In the genomic region with DNA sequence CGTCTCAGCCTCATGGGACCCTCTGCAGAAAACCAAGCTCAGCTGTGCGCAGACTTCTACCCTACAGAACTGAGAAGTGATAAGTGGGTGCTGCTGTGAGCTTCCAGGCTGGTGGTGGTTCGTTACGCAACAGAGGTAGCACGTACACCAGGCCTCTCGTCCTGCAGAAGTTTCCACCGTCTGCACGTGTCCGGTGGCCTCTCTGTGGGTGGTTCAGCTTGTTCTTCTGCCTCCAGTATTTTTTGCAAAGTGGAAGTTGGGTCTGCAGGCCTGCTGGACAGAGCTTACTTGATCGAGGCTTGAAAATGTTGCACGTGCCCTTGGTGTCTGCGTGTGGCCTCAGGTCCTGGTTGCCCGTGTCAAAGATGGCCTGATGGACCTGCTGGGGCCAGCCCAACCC, we compare ENCODE assay signal across 31 cellular contexts. TPM values are rescaled to one million over a fixed set of nuclear protein-coding genes. Genes with fewer than 3 reads are reported as not detected.
"Had no signal": no experiment of that assay in that cellular context is flagged by ENCODE, and none has a peak within 500 bp of the region (broad histone marks: within the 10 kb centered on the region; RNA-seq: fewer than 3 reads in every experiment).

No MANE protein-coding gene starts in this region.

- FAIRE-seq: kidney had no signal

- H3K4me1 ChIP-seq: heart left ventricle, testis, transverse colon had no signal

- H3K27ac Mint-ChIP-seq: activated B cell treated with CpG ODN at 0.5 μM for 24 hours; activated CD8-positive, alpha-beta T cell treated with anti-CD3 and anti-CD28 coated beads for 36 hours; activated T-helper 17 cell treated with anti-CD3 and anti-CD28 coated beads, Interleukin-2, amount 50 U/mL, for 72 hours; dendritic cell treated with granulocyte-macrophage colony-stimulating factor and Interleukin-4, amounts not matched to agents 40 ng/mL and 50 ng/mL, for 4 days; endodermal cell; immature natural killer cell; mesothelial cell of epicardium had no signal

- H3K27ac ChIP-seq: heart left ventricle, spleen, testis, transverse colon had no signal

- H3K4me1 Mint-ChIP-seq: activated B cell treated with CpG ODN at 0.5 μM for 24 hours; activated T-helper 17 cell treated with anti-CD3 and anti-CD28 coated beads, Interleukin-2, amount 50 U/mL, for 72 hours; central memory CD8-positive, alpha-beta T cell; endodermal cell; neural crest cell had no signal

- H3K9me3 ChIP-seq: testis, transverse colon had no signal

- H3K4me3 Mint-ChIP-seq: activated B cell treated with CpG ODN at 0.5 μM for 24 hours; activated CD8-positive, alpha-beta T cell treated with anti-CD3 and anti-CD28 coated beads for 36 hours; activated T-cell treated with anti-CD3 and anti-CD28 coated beads, Interleukin-2, amount 50 U/mL, for 4 hours; activated T-helper 17 cell treated with anti-CD3 and anti-CD28 coated beads, Interleukin-2, amount 50 U/mL, for 72 hours; central memory CD8-positive, alpha-beta T cell; dendritic cell treated with granulocyte-macrophage colony-stimulating factor and Interleukin-4, amounts not matched to agents 40 ng/mL and 50 ng/mL, for 4 days; endodermal cell; immature natural killer cell; mesothelial cell of epicardium; naive thymus-derived CD4-positive, alpha-beta T cell; neural crest cell had no signal

- ATAC-seq: activated CD8-positive, alpha-beta T cell treated with anti-CD3 and anti-CD28 coated beads for 36 hours; activated T-cell treated with anti-CD3 and anti-CD28 coated beads, Interleukin-2, amount 50 U/mL, for 4 hours; activated T-helper 17 cell treated with anti-CD3 and anti-CD28 coated beads, Interleukin-2, amount 50 U/mL, for 72 hours; esophagus mucosa; heart left ventricle; left colon; naive thymus-derived CD4-positive, alpha-beta T cell; right cardiac atrium had no signal

- H3K27me3 ChIP-seq: testis had no signal

- H3K36me3 Mint-ChIP-seq: immature natural killer cell, mesothelial cell of epicardium had no signal

- H3K36me3 ChIP-seq: heart left ventricle, transverse colon had no signal

- DNase-seq: activated B cell treated with CpG ODN at 0.5 μM for 24 hours; activated CD4-positive, alpha-beta T cell treated with anti-CD3 and anti-CD28 coated beads, Interleukin-2, amount 50 U/mL, for 1 hour; activated CD8-positive, alpha-beta T cell treated with anti-CD3 and anti-CD28 coated beads for 36 hours; activated gamma-delta T cell treated with Interleukin-2 at 50 U/mL for 16 hours; activated naive CD4-positive, alpha-beta T cell treated with anti-CD3 and anti-CD28 coated beads, Interleukin-2, amount 50 U/mL, for 16 hours; activated T-cell treated with anti-CD3 and anti-CD28 coated beads, Interleukin-2, amount 50 U/mL, for 4 hours; amniotic stem cell; endodermal cell; foreskin fibroblast; heart left ventricle; hypothalamus; immature natural killer cell; kidney; left colon; mammary epithelial cell; naive thymus-derived CD4-positive, alpha-beta T cell; right cardiac atrium; spleen; stimulated activated CD4-positive, alpha-beta T cell treated with anti-CD3 and anti-CD28 coated beads, Interleukin-2, amount 100 ng/mL, for 48 hours; stimulated activated naive CD4-positive, alpha-beta T cell treated with Interleukin-2 at 50 U/mL for 16 hours; testis; transverse colon had no signal

- H3K4me3 ChIP-seq: heart left ventricle, spleen, testis, transverse colon had no signal

RNA-seq across cellular contexts. Expression of gene KCNT1, which starts 27.5 kb away (rescaled TPM):
- total RNA-seq: activated B cell treated with CpG ODN at 0.5 μM for 24 hours; activated CD8-positive, alpha-beta T cell treated with anti-CD3 and anti-CD28 coated beads for 36 hours; activated T-helper 17 cell treated with anti-CD3 and anti-CD28 coated beads, Interleukin-2, amount 50 U/mL, for 72 hours; esophagus mucosa; kidney; mammary epithelial cell; mesothelial cell of epicardium had no signal

RNA-seq across cellular contexts. Expression of gene SOHLH1, which starts 30.2 kb away (rescaled TPM):
- total RNA-seq: activated B cell treated with CpG ODN at 0.5 μM for 24 hours; activated CD8-positive, alpha-beta T cell treated with anti-CD3 and anti-CD28 coated beads for 36 hours; activated T-cell treated with anti-CD3 and anti-CD28 coated beads, Interleukin-2, amount 50 U/mL, for 4 hours; activated T-helper 17 cell treated with anti-CD3 and anti-CD28 coated beads, Interleukin-2, amount 50 U/mL, for 72 hours; endodermal cell; esophagus mucosa; heart left ventricle; kidney; left colon; liver; mammary epithelial cell; mesothelial cell of epicardium; naive thymus-derived CD4-positive, alpha-beta T cell; neural crest cell; omental fat pad; right cardiac atrium; spleen; transverse colon; urinary bladder had no signal
